Comparison of ENCODE assay signal across 26 cellular contexts in genomic region chr10:5464521-5464920, GRCh38. TPM values are rescaled to one million over a fixed set of nuclear protein-coding genes. Genes with fewer than 3 reads are reported as not detected.
"Had no signal": no experiment of that assay in that cellular context is flagged by ENCODE, and none has a peak within 500 bp of the region (broad histone marks: within the 10 kb centered on the region; RNA-seq: fewer than 3 reads in every experiment).

No MANE protein-coding gene starts in this region.

- DNase-seq: activated CD4-positive, alpha-beta T cell treated with anti-CD3 and anti-CD28 coated beads for 36 hours; activated CD4-positive, alpha-beta T cell treated with anti-CD3 and anti-CD28 coated beads, Interleukin-2, amount 50 U/mL, for 48 hours; activated gamma-delta T cell treated with Interleukin-2 at 50 U/mL for 16 hours; adrenal gland; effector CD8-positive, alpha-beta T cell; hippocampal formation; midbrain; occipital lobe; posterior cingulate gyrus; retina; stimulated activated CD4-positive, alpha-beta T cell treated with anti-CD3 and anti-CD28 coated beads, Interleukin-4, amount 100 ng/mL, for 1 hour; testis; upper lobe of right lung had no signal

- H3K4me3 Mint-ChIP-seq: activated CD4-positive, alpha-beta T cell treated with anti-CD3 and anti-CD28 coated beads for 36 hours; dendritic cell treated with granulocyte-macrophage colony-stimulating factor and Interleukin-4, amounts not matched to agents 40 ng/mL and 50 ng/mL, for 4 days; stimulated activated memory B cell treated with anti-CD40 and anti-IgM and Interleukin-4, amounts not matched to agents 10 μg/mL and 1 μg/mL and 100 μg/mL, for 72 hours; WTC11 had no signal

- H3K27me3 ChIP-seq: adrenal gland, testis, upper lobe of right lung had no signal

- H3K27me3 Mint-ChIP-seq: activated CD4-positive, alpha-beta T cell treated with anti-CD3 and anti-CD28 coated beads for 36 hours had no signal

- H3K4me1 ChIP-seq: adrenal gland, testis, upper lobe of right lung had no signal

- H3K9me3 Mint-ChIP-seq: activated naive CD4-positive, alpha-beta T cell treated with anti-CD3 and anti-CD28 coated beads, Interleukin-2, amount 50 U/mL, for 72 hours; dendritic cell treated with granulocyte-macrophage colony-stimulating factor and Interleukin-4, amounts not matched to agents 40 ng/mL and 50 ng/mL, for 4 days had no signal

- ATAC-seq: activated CD4-positive, alpha-beta T cell treated with anti-CD3 and anti-CD28 coated beads for 36 hours; activated naive CD4-positive, alpha-beta T cell treated with anti-CD3 and anti-CD28 coated beads, Interleukin-2, amount 50 U/mL, for 72 hours; stimulated activated memory B cell treated with anti-CD40 and anti-IgM and Interleukin-4, amounts not matched to agents 10 μg/mL and 1 μg/mL and 100 μg/mL, for 72 hours; upper lobe of right lung; WTC11 had no signal

- H3K4me3 ChIP-seq: adrenal gland, lung, skin epidermis, testis, upper lobe of right lung had no signal

- H3K27ac Mint-ChIP-seq: activated CD4-positive, alpha-beta T cell treated with anti-CD3 and anti-CD28 coated beads for 36 hours; activated naive CD4-positive, alpha-beta T cell treated with anti-CD3 and anti-CD28 coated beads, Interleukin-2, amount 50 U/mL, for 72 hours; dendritic cell treated with granulocyte-macrophage colony-stimulating factor and Interleukin-4, amounts not matched to agents 40 ng/mL and 50 ng/mL, for 4 days; stimulated activated memory B cell treated with anti-CD40 and anti-IgM and Interleukin-4, amounts not matched to agents 10 μg/mL and 1 μg/mL and 100 μg/mL, for 72 hours had no signal

- H3K36me3 ChIP-seq: adrenal gland, upper lobe of right lung had no signal

- FAIRE-seq: endothelial cell of umbilical vein, islet of Langerhans, TTC549 had no signal

- H3K27ac ChIP-seq: adrenal gland, testis, upper lobe of right lung had no signal

- H3K36me3 Mint-ChIP-seq: activated naive CD4-positive, alpha-beta T cell treated with anti-CD3 and anti-CD28 coated beads, Interleukin-2, amount 50 U/mL, for 72 hours; stimulated activated memory B cell treated with anti-CD40 and anti-IgM and Interleukin-4, amounts not matched to agents 10 μg/mL and 1 μg/mL and 100 μg/mL, for 72 hours had no signal

- H3K9me3 ChIP-seq: adrenal gland, testis, upper lobe of right lung had no signal

RNA-seq across cellular contexts. Expression of gene CALML5, which starts 34.8 kb away (rescaled TPM):
- total RNA-seq: activated CD4-positive, alpha-beta T cell treated with anti-CD3 and anti-CD28 coated beads for 36 hours; activated naive CD4-positive, alpha-beta T cell treated with anti-CD3 and anti-CD28 coated beads, Interleukin-2, amount 50 U/mL, for 72 hours; adrenal gland; cerebellum; endothelial cell of umbilical vein; glomerular endothelial cell; lung; occipital lobe; T-helper 2 cell treated with Interferon-gamma antibody and Interleukin-4, amounts not matched to agents 100 ng/mL and 5 ng/mL, for 36 hours; upper lobe of right lung; WTC11 had no signal
- polyA plus RNA-seq: adrenal gland, endothelial cell of umbilical vein, lung, neural cell had no signal

RNA-seq across cellular contexts. Expression of gene TUBAL3, which starts 59.9 kb away (rescaled TPM):
- total RNA-seq: activated CD4-positive, alpha-beta T cell treated with anti-CD3 and anti-CD28 coated beads for 36 hours; activated naive CD4-positive, alpha-beta T cell treated with anti-CD3 and anti-CD28 coated beads, Interleukin-2, amount 50 U/mL, for 72 hours; adrenal gland; endothelial cell of umbilical vein; occipital lobe; T-helper 2 cell treated with Interferon-gamma antibody and Interleukin-4, amounts not matched to agents 100 ng/mL and 5 ng/mL, for 36 hours; upper lobe of right lung had no signal
- polyA plus RNA-seq: adrenal gland, endothelial cell of umbilical vein, neural cell had no signal
